Comparison of ENCODE assay signal across 19 cellular contexts in the genomic region with DNA sequence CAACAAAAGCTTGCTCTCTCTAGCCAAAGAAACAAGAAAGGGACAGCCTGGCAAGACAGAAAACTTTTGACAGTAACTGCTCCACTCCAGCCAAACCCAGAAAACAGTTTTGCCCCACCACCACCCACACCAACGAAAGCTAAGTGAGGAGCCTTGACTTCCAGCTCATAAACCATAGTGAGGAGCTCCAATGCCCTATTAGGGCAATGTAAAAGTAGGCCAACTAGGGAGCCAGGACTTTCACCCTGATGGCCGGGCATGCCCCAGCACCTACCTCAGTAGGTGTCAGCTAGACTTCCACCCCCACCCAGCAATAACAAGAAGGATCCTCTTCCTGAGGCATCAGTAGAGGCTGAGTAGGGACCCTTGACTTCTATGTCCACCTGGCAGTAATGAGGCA. TPM values are rescaled to one million over a fixed set of nuclear protein-coding genes. Genes with fewer than 3 reads are reported as not detected.
A peak's percentile ranks its signal among the peaks of the same experiment; 100 is the strongest.
DNase-seq lines count a peak whose midpoint lies in the region; ATAC-seq, FAIRE-seq and TF ChIP-seq lines count a peak whose summit lies in the region.
"Had no signal": no experiment of that assay in that cellular context is flagged by ENCODE, and none has a peak within 500 bp of the region (broad histone marks: within the 10 kb centered on the region; RNA-seq: fewer than 3 reads in every experiment).

No MANE protein-coding gene starts in this region.

- H3K4me1 Mint-ChIP-seq in activated CD4-positive, alpha-beta T cell treated with anti-CD3 and anti-CD28 coated beads for 36 hours = peaks cover 72% of the 10 kb centered on the region
- H3K4me1 Mint-ChIP-seq in activated CD4-positive, alpha-beta T cell treated with anti-CD3 and anti-CD28 coated beads, Interleukin-2, amount 10 ng/mL, durations not matched to agents 7 days and 5 days = peaks cover 39% of the 10 kb centered on the region
- peaks cover 0 to 18% of the 10 kb centered on the region in 2 donors for H3K4me1 Mint-ChIP-seq in natural killer cell

- H3K79me2 ChIP-seq in keratinocyte (ENCODE audit: control insufficient read depth, insufficient read depth, low read length) (peaks cover 36% of the 10 kb centered on the region), parathyroid adenoma (peaks cover 8% of the 10 kb centered on the region)

- no peak for DNase-seq in activated CD4-positive, alpha-beta T cell treated with anti-CD3 and anti-CD28 coated beads for 36 hours
- no peak for DNase-seq in activated CD4-positive, alpha-beta T cell treated with anti-CD3 and anti-CD28 coated beads, Interleukin-2, amount 10 ng/mL, durations not matched to agents 7 days and 5 days
- peak in 2 of 3 donors; percentile 55 to 68 for DNase-seq in Peyer's patch
- DNase-seq in keratinocyte (ENCODE audit: low read depth, low spot score) = no peak
- no peak for DNase-seq in activated effector memory CD4-positive, alpha-beta T cell treated with Interleukin-2 at 50 U/mL for 16 hours
- DNase-seq in natural killer cell = no peak
- DNase-seq: activated B cell treated with CpG ODN at 0.5 μM for 24 hours, DND-41, KG1, NCI-H1105 treated with DMSO at 0.1 percent for 48 hours, NCI-H2171, T-helper 1 cell had no signal

- H3K9me3 Mint-ChIP-seq in activated CD4-positive, alpha-beta T cell treated with anti-CD3 and anti-CD28 coated beads for 36 hours (ENCODE audit: low read depth) = no peaks in the 10 kb centered on the region
- H3K9me3 Mint-ChIP-seq in activated CD4-positive, alpha-beta T cell treated with anti-CD3 and anti-CD28 coated beads, Interleukin-2, amount 10 ng/mL, durations not matched to agents 7 days and 5 days = no peaks in the 10 kb centered on the region
- no peaks in the 10 kb centered on the region for H3K9me3 Mint-ChIP-seq in natural killer cell
- H3K9me3 Mint-ChIP-seq: activated B cell treated with CpG ODN at 0.5 μM for 24 hours, type B pancreatic cell had no signal

- H2AFZ ChIP-seq in keratinocyte (ENCODE audit: control insufficient read depth, low read length) (no peak overlapping the region), parathyroid adenoma (no peak overlapping the region)

- dilution Hi-C loops in keratinocyte (cut with MboI; ENCODE audit: extremely low pct_ligation_motif_present, low sequenced_read_pairs) = no loop called here

- H3K9me1 ChIP-seq in keratinocyte (ENCODE audit: control insufficient read depth, extremely low read depth, insufficient read depth, low read length) = peaks cover 2% of the 10 kb centered on the region

- peak; percentile 57 for FAIRE-seq in keratinocyte (lab: Jason Lieb, UNC)

- intact Hi-C loops in activated CD4-positive, alpha-beta T cell treated with anti-CD3 and anti-CD28 coated beads for 36 hours (cut with DNase I, micrococcal nuclease) = no loop called here
- intact Hi-C loops in natural killer cell (cut with micrococcal nuclease) = no loop called here

- no peak overlapping the region for H3K27ac Mint-ChIP-seq in activated CD4-positive, alpha-beta T cell treated with anti-CD3 and anti-CD28 coated beads for 36 hours
- no peak overlapping the region for H3K27ac Mint-ChIP-seq in activated CD4-positive, alpha-beta T cell treated with anti-CD3 and anti-CD28 coated beads, Interleukin-2, amount 10 ng/mL, durations not matched to agents 7 days and 5 days
- no peak overlapping the region for H3K27ac Mint-ChIP-seq in natural killer cell

- H3K36me3 ChIP-seq in Peyer's patch (peaks cover 0 to 18% (median 0%) of the 10 kb centered on the region in 3 donors), keratinocyte (ENCODE audit: control insufficient read depth in 2 of 2, extremely low read depth in 1 of 2, insufficient read depth in 2 of 2, low read length in 2 of 2) (peaks cover 0 to 9% of the 10 kb centered on the region in 2 experiments), parathyroid adenoma (ENCODE audit: control insufficient read depth, insufficient read depth, low read length) (no peaks in the 10 kb centered on the region)

- H3K27ac ChIP-seq in Peyer's patch (peak overlapping the region in 1 of 4 donors; percentile 2), keratinocyte (ENCODE audit: control insufficient read depth, insufficient read depth, low read length) (peak overlapping the region; percentile 53), parathyroid adenoma (no peak overlapping the region)
- H3K27ac ChIP-seq: 22Rv1, BLaER1, HL-60, RWPE1 had no signal

- no peak for TF ChIP-seq POLR2A in Peyer's patch (IDR thresholded peaks at IDR 0.05)

- H3K27me3 Mint-ChIP-seq in activated CD4-positive, alpha-beta T cell treated with anti-CD3 and anti-CD28 coated beads for 36 hours = no peaks in the 10 kb centered on the region
- H3K27me3 Mint-ChIP-seq in activated CD4-positive, alpha-beta T cell treated with anti-CD3 and anti-CD28 coated beads, Interleukin-2, amount 10 ng/mL, durations not matched to agents 7 days and 5 days = no peaks in the 10 kb centered on the region
- H3K27me3 Mint-ChIP-seq in natural killer cell (ENCODE audit: low read depth in 2 of 2) = no peaks in the 10 kb centered on the region
- H3K27me3 Mint-ChIP-seq: activated B cell treated with CpG ODN at 0.5 μM for 24 hours, type B pancreatic cell had no signal

- no peak overlapping the region for H3K4me3 ChIP-seq in Peyer's patch
- peak overlapping the region in 1 of 3 experiments; percentile 18 for H3K4me3 ChIP-seq in keratinocyte (ENCODE audit: control insufficient read depth in 2 of 3, extremely low read depth in 1 of 3, insufficient read depth in 2 of 3, low read depth in 1 of 3, low read length in 3 of 3)
- no peak overlapping the region for H3K4me3 ChIP-seq in parathyroid adenoma (ENCODE audit: low read depth, low read length)
- H3K4me3 ChIP-seq: BLaER1 had no signal

- H3K36me3 Mint-ChIP-seq in activated CD4-positive, alpha-beta T cell treated with anti-CD3 and anti-CD28 coated beads for 36 hours (ENCODE audit: low read depth) = peaks cover 46% of the 10 kb centered on the region
- peaks cover 51% of the 10 kb centered on the region for H3K36me3 Mint-ChIP-seq in activated CD4-positive, alpha-beta T cell treated with anti-CD3 and anti-CD28 coated beads, Interleukin-2, amount 10 ng/mL, durations not matched to agents 7 days and 5 days (ENCODE audit: low read depth)
- H3K36me3 Mint-ChIP-seq in natural killer cell = no peaks in the 10 kb centered on the region

- H3K4me1 ChIP-seq in Peyer's patch (peaks cover 0 to 73% (median 0%) of the 10 kb centered on the region in 4 donors), keratinocyte (ENCODE audit: control insufficient read depth, extremely low read depth, insufficient read depth, low read length) (peaks cover 30% of the 10 kb centered on the region), parathyroid adenoma (no peaks in the 10 kb centered on the region)
- H3K4me1 ChIP-seq: BLaER1 had no signal

- H3K27me3 ChIP-seq in Peyer's patch = no peaks in the 10 kb centered on the region
- no peaks in the 10 kb centered on the region for H3K27me3 ChIP-seq in keratinocyte (ENCODE audit: control insufficient read depth, extremely low read depth, insufficient read depth, low read length)
- no peaks in the 10 kb centered on the region for H3K27me3 ChIP-seq in parathyroid adenoma (ENCODE audit: control insufficient read depth, insufficient read depth, low read length)
- H3K27me3 ChIP-seq: BLaER1 had no signal

- no peak overlapping the region for H3K4me3 Mint-ChIP-seq in activated CD4-positive, alpha-beta T cell treated with anti-CD3 and anti-CD28 coated beads for 36 hours
- H3K4me3 Mint-ChIP-seq in activated CD4-positive, alpha-beta T cell treated with anti-CD3 and anti-CD28 coated beads, Interleukin-2, amount 10 ng/mL, durations not matched to agents 7 days and 5 days = no peak overlapping the region
- no peak overlapping the region for H3K4me3 Mint-ChIP-seq in natural killer cell
- H3K4me3 Mint-ChIP-seq: activated B cell treated with CpG ODN at 0.5 μM for 24 hours, type B pancreatic cell had no signal

- peak; percentile 51 for ATAC-seq in activated CD4-positive, alpha-beta T cell treated with anti-CD3 and anti-CD28 coated beads for 36 hours
- ATAC-seq in HG02981 (IDR thresholded peaks at IDR 0.05; ENCODE audit: unreplicated experiment) = no peak
- no peak for ATAC-seq in natural killer cell

- H3K9me3 ChIP-seq in Peyer's patch = no peaks in the 10 kb centered on the region
- H3K9me3 ChIP-seq in keratinocyte (ENCODE audit: control insufficient read depth, low read depth, low read length) = no peaks in the 10 kb centered on the region
- no peaks in the 10 kb centered on the region for H3K9me3 ChIP-seq in parathyroid adenoma (ENCODE audit: control insufficient read depth, low read length)
- H3K9me3 ChIP-seq: BLaER1 had no signal

- H4K20me1 ChIP-seq in keratinocyte (ENCODE audit: control insufficient read depth, extremely low read depth, insufficient read depth, low read length) = no peaks in the 10 kb centered on the region

- POLR2A ChIA-PET in activated CD4-positive, alpha-beta T cell treated with anti-CD3 and anti-CD28 coated beads for 36 hours (lab: Charles Lee) = interaction anchor here (0.6 kb wide), 1 partner anchor 82 kb away, joined by 4 read pairs; no protein-coding TSS in a partner anchor
- POLR2A ChIA-PET in activated CD4-positive, alpha-beta T cell treated with anti-CD3 and anti-CD28 coated beads, Interleukin-2, amount 10 ng/mL, durations not matched to agents 7 days and 5 days (lab: Charles Lee) = no interaction called here

- no peak for TF ChIP-seq CTCF in Peyer's patch (IDR thresholded peaks at IDR 0.05)
- TF ChIP-seq CTCF in keratinocyte (optimal IDR thresholded peaks at IDR 0.05 in 1 of 3, IDR thresholded peaks at IDR 0.05 in 1 of 3, conservative IDR thresholded peaks at IDR 0.05 in 1 of 3; ENCODE audit: extremely low read depth in 1 of 3, insufficient read depth in 2 of 3, low read length in 3 of 3) = no peak
- TF ChIP-seq CTCF in parathyroid adenoma (IDR thresholded peaks at IDR 0.05) = no peak
- no peak for TF ChIP-seq CTCF in natural killer cell (IDR thresholded peaks at IDR 0.05)

- no peak overlapping the region for H3K9ac ChIP-seq in keratinocyte (ENCODE audit: control insufficient read depth, extremely low read depth, insufficient read depth, low read length)
- H3K9ac ChIP-seq in parathyroid adenoma = no peak overlapping the region
- H3K9ac ChIP-seq: BLaER1 had no signal

- CTCF ChIA-PET in activated CD4-positive, alpha-beta T cell treated with anti-CD3 and anti-CD28 coated beads for 36 hours (lab: Charles Lee) = interaction anchor here (0.6 to 1.2 kb wide), 6 partner anchors 53 to 219 kb away, joined by 3 to 4 read pairs (median 3); no protein-coding TSS in a partner anchor
- CTCF ChIA-PET in activated CD4-positive, alpha-beta T cell treated with anti-CD3 and anti-CD28 coated beads, Interleukin-2, amount 10 ng/mL, durations not matched to agents 7 days and 5 days (lab: Charles Lee) = interaction anchor here (1.4 to 2.1 kb wide), 3 partner anchors 9 to 222 kb away, joined by 3 to 6 read pairs (median 6); no protein-coding TSS in a partner anchor

- H3K4me2 ChIP-seq in keratinocyte (ENCODE audit: control insufficient read depth, extremely low read depth, insufficient read depth, low read depth, low read length) (peak overlapping the region; percentile 44), parathyroid adenoma (ENCODE audit: low read length) (peak overlapping the region; percentile 18)
- H3K4me2 ChIP-seq: BLaER1 had no signal

RNA-seq across cellular contexts. Expression of a gene that starts 35.4 kb away (rescaled TPM):
- 10 to 100 TPM; 21.3 to 29.7 TPM for total RNA-seq in activated CD4-positive, alpha-beta T cell treated with anti-CD3 and anti-CD28 coated beads for 36 hours
- total RNA-seq in activated CD4-positive, alpha-beta T cell treated with anti-CD3 and anti-CD28 coated beads, Interleukin-2, amount 10 ng/mL, durations not matched to agents 7 days and 5 days = 10 to 100 TPM; 25.6 to 29.8 TPM
- total RNA-seq in Peyer's patch (10 to 100 TPM; 22.3 to 45.7 (median 40.2) TPM), natural killer cell (100 to 1,000 TPM in 1 of 3 donors, 10 to 100 TPM in 2; 42.3 to 141 (median 65.0) TPM)
- polyA plus RNA-seq in keratinocyte = 14.1 to 21.2 TPM (median 17.0 TPM) in 3 replicates
- polyA plus RNA-seq in keratinocyte (2011; ENCODE audit: low read depth) = 24.6 TPM
- 11.1 and 18.0 TPM in 2 replicates for polyA plus RNA-seq in keratinocyte (2011; cell fraction: cytosol; rRNA removed)
- 18.2 and 22.7 TPM in 2 replicates for polyA plus RNA-seq in keratinocyte (2011; cell fraction: nucleus; rRNA removed)
- 10.1 and 30.1 TPM in 2 replicates for polyA plus RNA-seq in keratinocyte (2012; ENCODE audit: low replicate concordance)
- 3.6 to 21.1 TPM (median 13.4 TPM) in 3 replicates for polyA minus RNA-seq in keratinocyte
- 21.7 TPM for polyA minus RNA-seq in keratinocyte (2011; cell fraction: cytosol; rRNA and poly(A)+ RNA removed)
- polyA minus RNA-seq in keratinocyte (2011; cell fraction: nucleus; rRNA and poly(A)+ RNA removed) = 16.0 and 24.6 TPM in 2 replicates

Comparison
In these comparisons a context has a peak if more than half of its experiments do, and no peak if none do; other contexts are left out.
1. DNase-seq: peak in Peyer's patch (2 of 3); none in activated CD4-positive, alpha-beta T cell treated with anti-CD3 and anti-CD28 coated beads for 36 hours (single experiment), activated CD4-positive, alpha-beta T cell treated with anti-CD3 and anti-CD28 coated beads, Interleukin-2, amount 10 ng/mL, durations not matched to agents 7 days and 5 days (single experiment), keratinocyte (single experiment), activated effector memory CD4-positive, alpha-beta T cell treated with Interleukin-2 at 50 U/mL for 16 hours (single experiment) and natural killer cell (single experiment).